ENCODE assay signal across 23 cellular contexts in the genomic region with DNA sequence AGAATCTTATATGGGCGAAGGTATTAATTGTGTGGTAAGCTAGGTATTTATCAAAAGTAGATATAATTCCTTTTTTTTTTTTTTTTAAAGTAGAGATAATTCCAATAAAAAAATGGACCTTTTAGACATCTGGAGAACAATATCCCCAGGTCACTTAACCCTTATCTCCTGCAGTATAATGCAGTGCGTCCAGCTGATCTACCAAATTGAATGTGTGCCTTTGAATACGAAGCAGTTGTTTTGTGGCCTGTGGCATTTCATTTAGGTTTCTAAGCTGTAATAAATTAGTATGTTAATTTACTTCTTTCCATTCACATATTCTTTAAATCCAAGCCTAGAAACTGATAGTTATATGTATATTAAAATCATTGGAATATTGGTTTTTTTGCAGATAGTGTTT. TPM values are rescaled to one million over a fixed set of nuclear protein-coding genes. Genes with fewer than 3 reads are reported as not detected.
DNase-seq lines count a peak whose midpoint lies in the region; ATAC-seq, FAIRE-seq and TF ChIP-seq lines count a peak whose summit lies in the region.
"Had no signal": no experiment of that assay in that cellular context is flagged by ENCODE, and none has a peak within 500 bp of the region (broad histone marks: within the 10 kb centered on the region; RNA-seq: fewer than 3 reads in every experiment).

No MANE protein-coding gene starts in this region.

- H3K4me3 Mint-ChIP-seq in osteocyte (ENCODE audit: unreplicated experiment): no peak overlapping the region
- H3K4me3 Mint-ChIP-seq: CD14-positive monocyte had no signal

- H3K36me3 ChIP-seq in DND-41 (ENCODE audit: insufficient read depth, low read length): no peaks in the 10 kb centered on the region
- H3K36me3 ChIP-seq in KMS-11 (ENCODE audit: insufficient read depth): no peaks in the 10 kb centered on the region
- no peaks in the 10 kb centered on the region; the same call in 1 of the 2 replicates for H3K36me3 ChIP-seq in SK-N-MC (ENCODE audit: insufficient read depth, low read length)
- H3K36me3 ChIP-seq: esophagus muscularis mucosa, gastrocnemius medialis, vagina had no signal

- no peak for ATAC-seq in DND-41 (ENCODE audit: insufficient read depth, low read depth)
- ATAC-seq: activated CD8-positive, alpha-beta T cell treated with anti-CD3 and anti-CD28 coated beads, Interleukin-2, amount 10 ng/mL, durations not matched to agents 7 days and 5 days; gastrocnemius medialis; left colon had no signal

- H3K4me2 ChIP-seq in DND-41 (ENCODE audit: insufficient read depth, low read length): peak overlapping the region; percentile 76; the same call in 1 of the 2 replicates
- peak overlapping the region; percentile 84; the same call in 1 of the 2 replicates for H3K4me2 ChIP-seq in KMS-11

- no peaks in the 10 kb centered on the region for H3K27me3 Mint-ChIP-seq in osteocyte (ENCODE audit: unreplicated experiment)
- H3K27me3 Mint-ChIP-seq: activated naive CD8-positive, alpha-beta T cell treated with anti-CD3 and anti-CD28 coated beads, Interleukin-2, amount 10 ng/mL, durations not matched to agents 7 days and 5 days had no signal

- H3K4me1 ChIP-seq in DND-41 (ENCODE audit: insufficient read depth, low read length) (peaks cover 56% of the 10 kb centered on the region), KMS-11 (ENCODE audit: low read depth, poor library complexity, severe bottlenecking) (peaks cover 27% of the 10 kb centered on the region)
- H3K4me1 ChIP-seq: testis had no signal

- H3K9me3 Mint-ChIP-seq in osteocyte (ENCODE audit: unreplicated experiment): no peaks in the 10 kb centered on the region
- H3K9me3 Mint-ChIP-seq: activated naive CD8-positive, alpha-beta T cell treated with anti-CD3 and anti-CD28 coated beads, Interleukin-2, amount 10 ng/mL, durations not matched to agents 7 days and 5 days had no signal

- H3K79me2 ChIP-seq in DND-41 (ENCODE audit: insufficient read depth, low read length) (peaks cover 83% of the 10 kb centered on the region), KMS-11 (ENCODE audit: insufficient read depth, low read depth) (peaks cover 23% of the 10 kb centered on the region; the same call in 1 of the 2 replicates)

- H3K27me3 ChIP-seq in DND-41 (ENCODE audit: insufficient read depth, low read length, poor library complexity) (no peaks in the 10 kb centered on the region), KMS-11 (ENCODE audit: insufficient read depth, low read depth) (no peaks in the 10 kb centered on the region)
- H3K27me3 ChIP-seq: esophagus muscularis mucosa, gastrocnemius medialis, testis, vagina had no signal

- peaks cover 13% of the 10 kb centered on the region for H3K4me1 Mint-ChIP-seq in osteocyte (ENCODE audit: unreplicated experiment)

- no peak overlapping the region for H2AFZ ChIP-seq in DND-41 (ENCODE audit: low read depth, low read length)
- H2AFZ ChIP-seq in KMS-11 (ENCODE audit: low read depth): no peak overlapping the region

- H3K36me3 Mint-ChIP-seq in osteocyte (ENCODE audit: unreplicated experiment): no peaks in the 10 kb centered on the region
- H3K36me3 Mint-ChIP-seq: CD14-positive monocyte had no signal

- no peak overlapping the region for H3K27ac ChIP-seq in DND-41 (ENCODE audit: low read length)
- H3K27ac ChIP-seq in KMS-11: no peak overlapping the region
- peak overlapping the region; percentile 86 for H3K27ac ChIP-seq in SK-N-MC
- H3K27ac ChIP-seq: esophagus muscularis mucosa, gastrocnemius medialis, testis, vagina had no signal

- DNase-seq in DND-41: no peak
- no peak for DNase-seq in SK-N-MC (ENCODE audit: low read depth, low spot score)
- DNase-seq in fibroblast of pulmonary artery (ENCODE audit: low read depth): no peak
- no peak for DNase-seq in osteocyte (ENCODE audit: extremely low spot score, unreplicated experiment)
- no peak for DNase-seq in NOMO-1 treated with dmso at 0.1 percent for 144 hours (lab: John Stamatoyannopoulos, UW; ENCODE audit: unreplicated experiment)
- no peak for DNase-seq in COLO668 (lab: John Stamatoyannopoulos, UW; ENCODE audit: unreplicated experiment)
- no peak for DNase-seq in RCC 7860 (ENCODE audit: low spot score)
- DNase-seq: activated CD4-positive, alpha-beta T cell treated with anti-CD3 and anti-CD28 coated beads for 1 hour; activated effector memory CD4-positive, alpha-beta T cell treated with Interleukin-2 at 50 U/mL for 16 hours; activated naive CD8-positive, alpha-beta T cell treated with anti-CD3 and anti-CD28 coated beads, Interleukin-2, amount 10 ng/mL, durations not matched to agents 7 days and 5 days; central memory CD4-positive, alpha-beta T cell; gastrocnemius medialis; GOT3; left colon; mammary epithelial cell; NCI-H187 treated with DMSO at 0.1 percent for 48 hours; Right ventricle myocardium superior had no signal

- peaks cover 21% of the 10 kb centered on the region; the same call in 1 of the 2 replicates for H4K20me1 ChIP-seq in DND-41 (ENCODE audit: insufficient read depth, low read length)
- H4K20me1 ChIP-seq in KMS-11 (ENCODE audit: insufficient read depth): no peaks in the 10 kb centered on the region

- TF ChIP-seq CTCF in DND-41 (IDR thresholded peaks at IDR 0.05; ENCODE audit: borderline replicate concordance, extremely low read depth, low read length, poor library complexity, severe bottlenecking): no peak
- TF ChIP-seq CTCF in KMS-11 (conservative IDR thresholded peaks at IDR 0.05; ENCODE audit: low read depth, low read length): no peak
- no peak for TF ChIP-seq CTCF in fibroblast of pulmonary artery (IDR thresholded peaks at IDR 0.05; ENCODE audit: low read length, missing control alignments)
- TF ChIP-seq CTCF in osteocyte (IDR thresholded peaks at IDR 0.05): no peak

- FAIRE-seq in RCC 7860 (lab: Jason Lieb, UNC): no peak

- H3K4me3 ChIP-seq in DND-41 (ENCODE audit: low read depth in 1 of 2, low read length in 2 of 2) (no peak overlapping the region), KMS-11 (IDR thresholded peaks at IDR 0.05; ENCODE audit: insufficient read depth, low read depth, low read length) (no peak overlapping the region), SK-N-MC (peak overlapping the region; percentile 96), fibroblast of pulmonary artery (replicated peaks; ENCODE audit: low read depth, low read length) (peak overlapping the region; percentile 86)
- H3K4me3 ChIP-seq: esophagus muscularis mucosa, gastrocnemius medialis, testis, vagina had no signal

- H3K9ac ChIP-seq in DND-41 (ENCODE audit: low read depth, low read length): no peak overlapping the region
- H3K9ac ChIP-seq in KMS-11: no peak overlapping the region
- peak overlapping the region; percentile 87 for H3K9ac ChIP-seq in SK-N-MC (ENCODE audit: insufficient read length)

- H3K9me3 ChIP-seq in DND-41 (ENCODE audit: insufficient read depth, low read length, severe bottlenecking) (no peaks in the 10 kb centered on the region), SK-N-MC (ENCODE audit: low read depth, low read length) (no peaks in the 10 kb centered on the region)
- H3K9me3 ChIP-seq: esophagus muscularis mucosa, gastrocnemius medialis, testis, vagina had no signal

- no peak overlapping the region for H3K27ac Mint-ChIP-seq in osteocyte (ENCODE audit: unreplicated experiment)
- H3K27ac Mint-ChIP-seq: activated CD8-positive, alpha-beta T cell treated with anti-CD3 and anti-CD28 coated beads, Interleukin-2, amount 10 ng/mL, durations not matched to agents 7 days and 5 days; activated naive CD8-positive, alpha-beta T cell treated with anti-CD3 and anti-CD28 coated beads, Interleukin-2, amount 10 ng/mL, durations not matched to agents 7 days and 5 days; CD14-positive monocyte had no signal

RNA-seq across cellular contexts. Expression of a gene that starts 3.1 kb away (rescaled TPM):
- 33.7 and 35.5 TPM in 2 replicates for total RNA-seq in osteocyte

Comparison
In these comparisons a context has a peak if more than half of its experiments do, and no peak if none do; other contexts are left out.
1. H3K4me3 ChIP-seq: peak in SK-N-MC (single experiment) and fibroblast of pulmonary artery (single experiment); none in DND-41 (0 of 2) and KMS-11 (single experiment).